9 cellular contexts compared by ENCODE assay signal in the genomic region with DNA sequence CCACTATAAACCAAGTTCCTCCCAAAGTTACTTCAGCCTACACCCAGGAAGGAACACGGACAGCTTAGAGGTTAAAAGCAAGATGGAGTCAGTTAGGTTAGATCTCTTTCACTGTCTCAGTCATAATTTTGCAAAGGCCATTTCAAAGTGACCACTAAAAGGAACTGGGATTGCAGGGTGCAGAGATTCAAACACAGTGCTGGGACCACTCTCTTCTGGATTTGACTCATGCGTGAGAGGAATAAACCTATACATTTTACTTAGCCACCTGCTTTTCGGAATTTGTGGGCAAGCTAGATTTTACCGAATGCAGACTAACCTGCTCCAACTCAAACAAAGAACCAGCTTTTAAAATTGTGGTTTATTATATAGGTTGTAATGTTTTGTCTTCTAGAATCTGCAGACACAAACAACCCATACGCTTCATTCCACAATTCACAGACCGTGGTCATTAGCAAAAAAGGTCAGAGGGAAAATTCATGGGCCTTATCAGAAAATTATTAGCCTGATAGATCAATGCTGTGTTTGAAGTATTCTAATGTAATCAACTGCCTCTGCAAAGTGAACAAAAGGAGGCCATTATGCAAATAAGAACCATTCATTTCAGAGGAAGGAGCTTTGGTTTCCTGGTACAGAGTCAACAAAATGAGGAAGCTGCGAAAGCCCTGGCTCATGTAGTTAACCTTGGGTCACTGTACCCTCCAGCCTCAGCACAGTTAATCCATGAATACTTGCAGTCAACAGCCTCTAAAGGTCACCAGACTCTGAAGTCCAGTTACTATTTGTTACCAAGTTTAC.
DNase-seq lines count a peak whose midpoint lies in the region; ATAC-seq and TF ChIP-seq lines count a peak whose summit lies in the region.
"Had no signal": no experiment of that assay in that cellular context is flagged by ENCODE, and none has a peak within 500 bp of the region (broad histone marks: within the 10 kb centered on the region; RNA-seq: fewer than 3 reads in every experiment).

No MANE protein-coding gene starts in this region.

- no peak overlapping the region for H3K4me3 ChIP-seq in iPS DF 6.9 (ENCODE audit: low read length)
- H3K4me3 ChIP-seq in testis = no peak overlapping the region

- no peak for TF ChIP-seq POLR2A in testis (IDR thresholded peaks at IDR 0.05)

- H3K27ac ChIP-seq in iPS DF 6.9 (ENCODE audit: low read length) (no peak overlapping the region), testis (no peak overlapping the region)

- WGBS in iPS DF 6.9 (ENCODE audit: insufficient coverage, insufficient read length) = no CpG with 5 or more reads among the region's 7 CpGs
- WGBS in testis, 2 donors = 88 to 93% methylated on average over 7 of the region's 7 CpGs

- H3K27me3 ChIP-seq in iPS DF 6.9 (ENCODE audit: control insufficient read depth, insufficient read depth, low read length) (no peaks in the 10 kb centered on the region), testis (no peaks in the 10 kb centered on the region)

- H3K4me1 ChIP-seq in iPS DF 6.9 (ENCODE audit: control insufficient read depth, insufficient read depth, low read length) (no peaks in the 10 kb centered on the region), testis (peaks cover 4% of the 10 kb centered on the region)

- ATAC-seq in GM18511 (IDR thresholded peaks at IDR 0.05; ENCODE audit: unreplicated experiment) (peak; percentile 76), HG02571 (IDR thresholded peaks at IDR 0.05; ENCODE audit: unreplicated experiment) (peak; percentile 52)

- H3K36me3 ChIP-seq in iPS DF 6.9 (ENCODE audit: control insufficient read depth, insufficient read depth, low read length) (no peaks in the 10 kb centered on the region), testis (ENCODE audit: low read depth, missing control alignments) (no peaks in the 10 kb centered on the region)

- H3K9me3 ChIP-seq in iPS DF 6.9 (ENCODE audit: control insufficient read depth, insufficient read depth, low read length) = no peaks in the 10 kb centered on the region
- no peaks in the 10 kb centered on the region for H3K9me3 ChIP-seq in testis

- intact Hi-C loops in testis (cut with DNase I; ENCODE audit: low total_unique reads) = no loop called here

- TF ChIP-seq CTCF in testis (IDR thresholded peaks at IDR 0.05) = no peak

- DNase-seq in NCI-H748 (lab: John Stamatoyannopoulos, UW; ENCODE audit: unreplicated experiment) (peak; percentile 66), iPS DF 6.9 (ENCODE audit: low read depth, low spot score) (peak; percentile 9), NCI-H2029 (lab: John Stamatoyannopoulos, UW) (no peak), DMS114 treated with DMSO at 0.1 percent for 48 hours (lab: John Stamatoyannopoulos, UW; ENCODE audit: unreplicated experiment) (no peak), testis (no peak)
- DNase-seq in activated naive CD4-positive, alpha-beta T cell treated with anti-CD3 and anti-CD28 coated beads, Interleukin-2, amount 50 U/mL, for 16 hours = no peak
- DNase-seq: IMR-90 had no signal

Comparison
In these comparisons a context has a peak if more than half of its experiments do, and no peak if none do; other contexts are left out.
1. DNase-seq: peak in NCI-H748 (single experiment) and iPS DF 6.9 (single experiment); none in NCI-H2029 (single experiment), DMS114 treated with DMSO at 0.1 percent for 48 hours (single experiment), testis (single experiment) and activated naive CD4-positive, alpha-beta T cell treated with anti-CD3 and anti-CD28 coated beads, Interleukin-2, amount 50 U/mL, for 16 hours (single experiment).